ENCODE assay signal across 33 cellular contexts in genomic region chr2:59312022-59312421, GRCh38.
"Had no signal": no experiment of that assay in that cellular context is flagged by ENCODE, and none has a peak within 500 bp of the region (broad histone marks: within the 10 kb centered on the region; RNA-seq: fewer than 3 reads in every experiment).

No MANE protein-coding gene starts in this region.

- H2AFZ ChIP-seq: hepatocyte had no signal

- H3K4me3 ChIP-seq: adrenal gland, body of pancreas, cardiac muscle cell, coronary artery, gastrocnemius medialis, hepatocyte, left ventricle myocardium inferior, lung, mucosa of descending colon, stomach, thyroid gland, upper lobe of left lung, vagina had no signal

- H3K79me2 ChIP-seq: hepatocyte had no signal

- H3K9me3 Mint-ChIP-seq: activated CD4-positive, alpha-beta memory T cell treated with anti-CD3 and anti-CD28 coated beads for 36 hours; activated CD4-positive, alpha-beta T cell treated with anti-CD3 and anti-CD28 coated beads, Interleukin-2, amount 10 ng/mL, durations not matched to agents 24 days and 14 days; activated naive CD4-positive, alpha-beta T cell treated with anti-CD3 and anti-CD28 coated beads for 36 hours; activated naive CD8-positive, alpha-beta T cell treated with anti-CD3 and anti-CD28 coated beads for 36 hours; activated T-helper 1 cell treated with anti-CD3 and anti-CD28 coated beads, Interleukin-12 subunit alpha, Interleukin-12 subunit beta, Interleukin-2, Interleukin-4 antibody, amounts not matched to agents 30 ng/mL and 10 ng/mL and 1 ng/mL, durations not matched to agents 14 hours and 24 hours and 36 hours; nephron; stimulated activated naive B cell treated with anti-CD40 and anti-IgM and Interleukin-4, amounts not matched to agents 10 μg/mL and 1 μg/mL and 100 μg/mL, for 72 hours had no signal

- ATAC-seq: body of pancreas; effector memory CD8-positive, alpha-beta T cell; gastrocnemius medialis; mucosa of descending colon; right cardiac atrium; stimulated activated naive B cell treated with anti-CD40 and anti-IgM and Interleukin-4, amounts not matched to agents 10 μg/mL and 1 μg/mL and 100 μg/mL, for 72 hours had no signal

- H3K4me1 ChIP-seq: adrenal gland, body of pancreas, gastrocnemius medialis, left ventricle myocardium inferior, stomach, upper lobe of left lung, vagina had no signal

- H3K4me3 Mint-ChIP-seq: activated CD4-positive, alpha-beta memory T cell treated with anti-CD3 and anti-CD28 coated beads for 36 hours; activated CD4-positive, alpha-beta T cell treated with anti-CD3 and anti-CD28 coated beads, Interleukin-2, amount 10 ng/mL, durations not matched to agents 24 days and 14 days; activated naive CD4-positive, alpha-beta T cell treated with anti-CD3 and anti-CD28 coated beads for 36 hours; activated naive CD8-positive, alpha-beta T cell treated with anti-CD3 and anti-CD28 coated beads for 36 hours; activated T-helper 1 cell treated with anti-CD3 and anti-CD28 coated beads, Interleukin-12 subunit alpha, Interleukin-12 subunit beta, Interleukin-2, Interleukin-4 antibody, amounts not matched to agents 30 ng/mL and 10 ng/mL and 1 ng/mL, durations not matched to agents 14 hours and 24 hours and 36 hours; effector memory CD8-positive, alpha-beta T cell; nephron; stimulated activated naive B cell treated with anti-CD40 and anti-IgM and Interleukin-4, amounts not matched to agents 10 μg/mL and 1 μg/mL and 100 μg/mL, for 72 hours had no signal

- H3K4me1 Mint-ChIP-seq: activated CD4-positive, alpha-beta T cell treated with anti-CD3 and anti-CD28 coated beads, Interleukin-2, amount 10 ng/mL, durations not matched to agents 24 days and 14 days had no signal

- H3K36me3 Mint-ChIP-seq: activated CD4-positive, alpha-beta memory T cell treated with anti-CD3 and anti-CD28 coated beads for 36 hours; activated naive CD8-positive, alpha-beta T cell treated with anti-CD3 and anti-CD28 coated beads for 36 hours; stimulated activated naive B cell treated with anti-CD40 and anti-IgM and Interleukin-4, amounts not matched to agents 10 μg/mL and 1 μg/mL and 100 μg/mL, for 72 hours had no signal

- H3K9me3 ChIP-seq: adrenal gland, body of pancreas, gastrocnemius medialis, left ventricle myocardium inferior, mucosa of descending colon, stomach, thyroid gland, upper lobe of left lung, vagina had no signal

- H3K27ac Mint-ChIP-seq: activated CD4-positive, alpha-beta memory T cell treated with anti-CD3 and anti-CD28 coated beads for 36 hours; activated CD4-positive, alpha-beta T cell treated with anti-CD3 and anti-CD28 coated beads, Interleukin-2, amount 10 ng/mL, durations not matched to agents 24 days and 14 days; activated naive CD4-positive, alpha-beta T cell treated with anti-CD3 and anti-CD28 coated beads for 36 hours; activated naive CD8-positive, alpha-beta T cell treated with anti-CD3 and anti-CD28 coated beads for 36 hours; activated T-helper 1 cell treated with anti-CD3 and anti-CD28 coated beads, Interleukin-12 subunit alpha, Interleukin-12 subunit beta, Interleukin-2, Interleukin-4 antibody, amounts not matched to agents 30 ng/mL and 10 ng/mL and 1 ng/mL, durations not matched to agents 14 hours and 24 hours and 36 hours; effector memory CD8-positive, alpha-beta T cell; nephron; stimulated activated naive B cell treated with anti-CD40 and anti-IgM and Interleukin-4, amounts not matched to agents 10 μg/mL and 1 μg/mL and 100 μg/mL, for 72 hours had no signal

- H3K27ac ChIP-seq: adrenal gland, body of pancreas, cardiac muscle cell, coronary artery, gastrocnemius medialis, hepatocyte, left ventricle myocardium inferior, stomach, upper lobe of left lung, vagina had no signal

- H3K4me2 ChIP-seq: hepatocyte had no signal

- DNase-seq: activated CD4-positive, alpha-beta memory T cell treated with anti-CD3 and anti-CD28 coated beads for 36 hours; activated CD4-positive, alpha-beta T cell treated with anti-CD3 and anti-CD28 coated beads, Interleukin-2, amount 10 ng/mL, durations not matched to agents 24 days and 14 days; activated CD4-positive, CD25-positive, alpha-beta regulatory T cell treated with anti-CD3 and anti-CD28 coated beads, Interleukin-2, amount 50 U/mL, for 72 hours; activated CD8-positive, alpha-beta memory T cell treated with anti-CD3 and anti-CD28 coated beads, Interleukin-2, amount 50 U/mL, for 4 hours; activated effector memory CD4-positive, alpha-beta T cell treated with anti-CD3 and anti-CD28 coated beads, Interleukin-2, amount 50 U/mL, for 16 hours; activated naive CD4-positive, alpha-beta T cell treated with anti-CD3 and anti-CD28 coated beads for 36 hours; activated naive CD8-positive, alpha-beta T cell treated with anti-CD3 and anti-CD28 coated beads for 36 hours; activated T-cell treated with anti-CD3 and anti-CD28 coated beads, Interleukin-2, amount 50 U/mL, for 1 hour; adrenal gland; aorta; body of pancreas; effector memory CD8-positive, alpha-beta T cell; erythroblast; gastrocnemius medialis; glutamatergic neuron; islet precursor cell; left ventricle myocardium inferior; mucosa of descending colon; posterior cingulate gyrus; right cardiac atrium; stimulated activated CD4-positive, alpha-beta T cell treated with anti-CD3 and anti-CD28 coated beads, Interleukin-15, amount 100 ng/mL, for 24 hours; stimulated activated CD4-positive, alpha-beta T cell treated with anti-CD3 and anti-CD28 coated beads, Interleukin-2, amount 100 ng/mL, for 24 hours; stimulated activated naive B cell treated with anti-CD40 and anti-IgM and Interleukin-4, amounts not matched to agents 10 μg/mL and 1 μg/mL and 100 μg/mL, for 72 hours; stomach; thyroid gland; upper lobe of left lung had no signal

- H3K36me3 ChIP-seq: adrenal gland, cardiac muscle cell, gastrocnemius medialis, left ventricle myocardium inferior, stomach, thyroid gland, upper lobe of left lung, vagina had no signal

- H3K27me3 ChIP-seq: body of pancreas, cardiac muscle cell, hepatocyte, stomach, thyroid gland, vagina had no signal

- H3K27me3 Mint-ChIP-seq: effector memory CD8-positive, alpha-beta T cell; stimulated activated naive B cell treated with anti-CD40 and anti-IgM and Interleukin-4, amounts not matched to agents 10 μg/mL and 1 μg/mL and 100 μg/mL, for 72 hours had no signal
